Comparison of ENCODE assay signal across 1 cellular context in the genomic region with DNA sequence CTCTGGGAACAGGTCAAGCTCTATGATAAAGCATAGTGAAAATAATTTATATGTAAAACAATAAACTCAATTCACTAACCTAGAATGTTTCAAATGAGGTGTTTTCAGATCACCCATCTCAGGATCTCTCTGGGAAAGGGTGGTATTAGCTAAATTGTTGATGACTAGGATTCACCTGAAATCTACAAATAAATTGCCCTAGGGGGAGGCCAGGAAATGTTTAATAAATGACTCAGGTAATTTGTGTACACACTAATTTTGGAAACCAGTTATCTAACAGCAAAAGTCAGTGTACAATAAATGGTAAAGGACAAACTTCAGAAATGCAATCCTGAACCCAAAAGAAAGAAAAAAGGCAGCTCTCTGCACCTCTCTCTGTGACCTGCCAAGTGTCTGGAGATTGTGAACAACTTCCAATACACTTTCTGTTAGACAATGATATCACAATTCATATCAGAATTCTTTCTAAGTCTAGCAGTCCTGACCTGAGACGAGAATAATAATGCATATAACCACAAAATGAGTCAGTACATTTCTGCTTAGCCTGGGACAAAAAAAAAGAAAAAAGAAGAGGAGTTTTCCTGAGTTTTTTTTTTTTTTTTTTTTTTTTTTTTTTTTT.
TF ChIP-seq lines count a peak whose summit lies in the region.

No MANE protein-coding gene starts in this region.

TF ChIP-seq in IMR-90, 13 proteins besides CTCF, POLR2A, EP300 and RAD21:
- TF ChIP-seq RFX5 (IDR thresholded peaks at IDR 0.05; ENCODE audit: low read depth, low read length) (no peak), FOS (IDR thresholded peaks at IDR 0.05; ENCODE audit: low read depth, low read length) (peak; percentile 24; the same call in 1 of the 2 replicates), USF2 (IDR thresholded peaks at IDR 0.05; ENCODE audit: low read depth, low read length) (no peak)
